9 cellular contexts compared by ENCODE assay signal in genomic region chr1:15703562-15703961, GRCh38. TPM values are rescaled to one million over a fixed set of nuclear protein-coding genes. Genes with fewer than 3 reads are reported as not detected.
DNase-seq lines count a peak whose midpoint lies in the region; ATAC-seq and TF ChIP-seq lines count a peak whose summit lies in the region.
"Had no signal": no experiment of that assay in that cellular context is flagged by ENCODE, and none has a peak within 500 bp of the region (broad histone marks: within the 10 kb centered on the region; RNA-seq: fewer than 3 reads in every experiment).

No MANE protein-coding gene starts in this region.

- ATAC-seq in CD8-positive, alpha-beta T cell = no peak
- no peak for ATAC-seq in GM21528 (IDR thresholded peaks at IDR 0.05; ENCODE audit: low FRiP score, unreplicated experiment)
- ATAC-seq in HG02870 (IDR thresholded peaks at IDR 0.05; ENCODE audit: unreplicated experiment) = no peak
- ATAC-seq in HG03460 (IDR thresholded peaks at IDR 0.05; ENCODE audit: unreplicated experiment) = no peak

- TF ChIP-seq POLR2A in prostate gland (IDR thresholded peaks at IDR 0.05) = peak; percentile 42

- 24% methylated on average over 9 of the region's 9 CpGs for WGBS in prostate gland

- H3K4me1 ChIP-seq in CD8-positive, alpha-beta T cell (ENCODE audit: insufficient read depth, low read length) = no peaks in the 10 kb centered on the region
- no peaks in the 10 kb centered on the region for H3K4me1 ChIP-seq in prostate gland (replicated peaks)

- H3K27me3 ChIP-seq in CD8-positive, alpha-beta T cell (ENCODE audit: insufficient read depth, low read length) = no peaks in the 10 kb centered on the region
- no peaks in the 10 kb centered on the region for H3K27me3 ChIP-seq in prostate gland (replicated peaks; ENCODE audit: insufficient read depth)

- POLR2A ChIA-PET in CD8-positive, alpha-beta T cell (lab: Charles Lee) = no interaction called here

- H3K9me3 Mint-ChIP-seq in CD8-positive, alpha-beta T cell = no peaks in the 10 kb centered on the region

- H3K27ac ChIP-seq in CD8-positive, alpha-beta T cell (ENCODE audit: low read depth, low read length) = no peak overlapping the region
- peak overlapping the region; percentile 68 to 71 for H3K27ac ChIP-seq in prostate gland

- H3K36me3 Mint-ChIP-seq in CD8-positive, alpha-beta T cell = peaks cover 27% of the 10 kb centered on the region

- intact Hi-C loops in CD8-positive, alpha-beta T cell (cut with DNase I, micrococcal nuclease) = no loop called here
- intact Hi-C loops in cardiac septum (cut with DNase I) = loop anchor here (5.0 kb wide), 1 partner anchor 86 kb away; the partner anchor contains the start of gene DDI2
- intact Hi-C loops in prostate gland (cut with DNase I) = loop anchor here (5.0 kb wide), 1 partner anchor 86 kb away; the partner anchor contains the start of gene DDI2

- CTCF ChIA-PET in CD8-positive, alpha-beta T cell (lab: Charles Lee) = no interaction called here

- no peak overlapping the region for H3K4me3 ChIP-seq in CD8-positive, alpha-beta T cell (ENCODE audit: low read depth, low read length)
- no peak overlapping the region for H3K4me3 ChIP-seq in prostate gland

- no peaks in the 10 kb centered on the region for H3K9me3 ChIP-seq in CD8-positive, alpha-beta T cell (ENCODE audit: low read length)
- H3K9me3 ChIP-seq in prostate gland = no peaks in the 10 kb centered on the region

- peak overlapping the region; percentile 49 for H3K27ac Mint-ChIP-seq in CD8-positive, alpha-beta T cell

- no peak for TF ChIP-seq CTCF in CD8-positive, alpha-beta T cell (IDR thresholded peaks at IDR 0.05)
- TF ChIP-seq CTCF in prostate gland (IDR thresholded peaks at IDR 0.05) = no peak

- no peak overlapping the region for H3K4me3 Mint-ChIP-seq in CD8-positive, alpha-beta T cell

- no peaks in the 10 kb centered on the region for H3K27me3 Mint-ChIP-seq in CD8-positive, alpha-beta T cell (ENCODE audit: low read depth)

- H3K36me3 ChIP-seq in CD8-positive, alpha-beta T cell (ENCODE audit: insufficient read depth, low read length) = no peaks in the 10 kb centered on the region
- no peaks in the 10 kb centered on the region for H3K36me3 ChIP-seq in prostate gland

- DNase-seq in CD8-positive, alpha-beta T cell = no peak
- peak in 56 of 58 donors; percentile 11 to 93 (median 72) for DNase-seq in anterior cingulate cortex (lab: John Stamatoyannopoulos, UW)
- DNase-seq in cardiac septum (ENCODE audit: low spot score) = peak; percentile 90
- peak; percentile 49 for DNase-seq in prostate gland (ENCODE audit: low spot score)
- no peak for DNase-seq in NCI-H1417 treated with DMSO at 0.1 percent for 48 hours (lab: John Stamatoyannopoulos, UW)

- H3K4me1 Mint-ChIP-seq in CD8-positive, alpha-beta T cell (ENCODE audit: low read depth) = peaks cover 34% of the 10 kb centered on the region

RNA-seq across cellular contexts. Expression of gene PLEKHM2, which starts 19.4 kb away (rescaled TPM):
- total RNA-seq in CD8-positive, alpha-beta T cell = 100 to 1,000 TPM in 1 of 2 experiments, 10 to 100 TPM in 1; 96.5 to 115 TPM
- total RNA-seq in cardiac septum (93.1 TPM), prostate gland (10 to 100 TPM; 29.0 to 60.4 TPM)

RNA-seq across cellular contexts. Expression of gene SLC25A34, which starts 32.5 kb away (rescaled TPM):
- total RNA-seq in CD8-positive, alpha-beta T cell = 1 to 10 TPM; 1.4 to 2.2 TPM
- total RNA-seq in cardiac septum = 2.9 TPM
- 1 to 10 TPM; 1.1 to 1.4 TPM for total RNA-seq in prostate gland

RNA-seq across cellular contexts. Expression of gene TMEM82, which starts 38.7 kb away (rescaled TPM):
- total RNA-seq in CD8-positive, alpha-beta T cell = not detected
- total RNA-seq in cardiac septum = not detected
- not detected for total RNA-seq in prostate gland
- total RNA-seq: glomerular endothelial cell had no signal

RNA-seq across cellular contexts. Expression of gene FBLIM1, which starts 55.0 kb away (rescaled TPM):
- under 1 TPM in 1 of 2 experiments, not detected in 1; 0.30 TPM for total RNA-seq in CD8-positive, alpha-beta T cell
- total RNA-seq in cardiac septum (40.6 TPM), prostate gland (100 to 1,000 TPM in 1 of 2 donors, 10 to 100 TPM in 1; 33.1 to 111 TPM)

Comparison
In these comparisons a context has a peak if more than half of its experiments do, and no peak if none do; other contexts are left out.
1. DNase-seq: peak in anterior cingulate cortex (56 of 58), cardiac septum (single experiment) and prostate gland (single experiment); none in CD8-positive, alpha-beta T cell (0 of 7) and NCI-H1417 treated with DMSO at 0.1 percent for 48 hours (single experiment).
2. intact Hi-C loops: an anchor here in cardiac septum (5.0 kb wide) and prostate gland (5.0 kb wide); none called in CD8-positive, alpha-beta T cell.